Comparison of ENCODE assay signal across 19 cellular contexts in genomic region chr14:104178279-104178678, GRCh38. TPM values are rescaled to one million over a fixed set of nuclear protein-coding genes. Genes with fewer than 3 reads are reported as not detected.
DNase-seq lines count a peak whose midpoint lies in the region; ATAC-seq and TF ChIP-seq lines count a peak whose summit lies in the region.
"Had no signal": no experiment of that assay in that cellular context is flagged by ENCODE, and none has a peak within 500 bp of the region (broad histone marks: within the 10 kb centered on the region; RNA-seq: fewer than 3 reads in every experiment).

No MANE protein-coding gene starts in this region.

- intact Hi-C loops in PC-3 (cut with micrococcal nuclease) (no loop called here), left ventricle myocardium inferior (cut with micrococcal nuclease) (no loop called here)

- POLR2A ChIA-PET in PC-3 (lab: Charles Lee; ENCODE audit: unreplicated experiment), result no interaction called here

- H3K9me2 ChIP-seq in PC-3 (replicated peaks; ENCODE audit: low read length), result no peaks in the 10 kb centered on the region

- H3K27ac ChIP-seq in PC-3 (ENCODE audit: low read length) (no peak overlapping the region), left ventricle myocardium inferior (replicated peaks) (peak overlapping the region; percentile 61)
- H3K27ac ChIP-seq: BLaER1 treated with 17β-estradiol and CSF1 and Interleukin-3, amounts not matched to agents 10 nM and 100 nM; Peyer's patch; SK-N-MC had no signal

- ATAC-seq in PC-3 (peak; percentile 56), HG03521 (IDR thresholded peaks at IDR 0.05; ENCODE audit: unreplicated experiment) (no peak)

- no peaks in the 10 kb centered on the region for H3K79me2 ChIP-seq in PC-3 (ENCODE audit: low read length)

- no peak overlapping the region for H3K9ac ChIP-seq in PC-3 (ENCODE audit: low read length)
- H3K9ac ChIP-seq in mucosa of stomach (ENCODE audit: low read length), result peak overlapping the region; percentile 15

- H3K9me3 ChIP-seq in BE2C (no peaks in the 10 kb centered on the region), PC-3 (ENCODE audit: low read length) (no peaks in the 10 kb centered on the region), left ventricle myocardium inferior (replicated peaks) (no peaks in the 10 kb centered on the region), mucosa of stomach (ENCODE audit: control insufficient read depth, low read length) (no peaks in the 10 kb centered on the region)
- H3K9me3 ChIP-seq: BLaER1 treated with 17β-estradiol and CSF1 and Interleukin-3, amounts not matched to agents 10 nM and 100 nM; MG63; Peyer's patch had no signal

- CTCF ChIA-PET in PC-3 (lab: Charles Lee), result no interaction called here

- H2AFZ ChIP-seq in PC-3 (ENCODE audit: low read length), result no peak overlapping the region

- in situ Hi-C loops in G401 (cut with HindIII; ENCODE audit: low sequenced_read_pairs), result no loop called here

- H3K4me3 ChIP-seq in BE2C (ENCODE audit: low read depth, low read length) (no peak overlapping the region), PC-3 (ENCODE audit: low read length) (no peak overlapping the region), left ventricle myocardium inferior (no peak overlapping the region), mucosa of stomach (ENCODE audit: low read length) (no peak overlapping the region)
- H3K4me3 ChIP-seq: BLaER1 treated with 17β-estradiol and CSF1 and Interleukin-3, amounts not matched to agents 10 nM and 100 nM; MG63; Peyer's patch; SK-N-MC had no signal

- no peaks in the 10 kb centered on the region for H4K20me1 ChIP-seq in PC-3 (ENCODE audit: low read length)

- H3K4me1 ChIP-seq in BE2C (peaks cover 27% of the 10 kb centered on the region), PC-3 (ENCODE audit: insufficient read depth, low read length) (no peaks in the 10 kb centered on the region), left ventricle myocardium inferior (peaks cover 18% of the 10 kb centered on the region), mucosa of stomach (ENCODE audit: control insufficient read depth, insufficient read depth, low read length) (peaks cover 14% of the 10 kb centered on the region)
- H3K4me1 ChIP-seq: Peyer's patch had no signal

- DNase-seq in BE2C, result peak; percentile 57
- peak; percentile 11 for DNase-seq in PC-3
- DNase-seq in left ventricle myocardium inferior, result peak; percentile 58
- DNase-seq in G401 (ENCODE audit: low spot score), result no peak
- DNase-seq in AG20443 (ENCODE audit: low spot score), result no peak
- DNase-seq: IMR-90, MG63, NCI-H1092, NCI-H1436 treated with DMSO at 0.1 percent for 48 hours, NCI-H2029, NCI-H2171, NCI-H446 treated with DMSO at 0.1 percent for 48 hours, Peyer's patch, SHP77 had no signal

- no peaks in the 10 kb centered on the region for H3F3A ChIP-seq in PC-3 (ENCODE audit: low read length, unreplicated experiment)

- no peaks in the 10 kb centered on the region for H3K27me3 ChIP-seq in BE2C
- H3K27me3 ChIP-seq in PC-3 (ENCODE audit: low read length), result peaks cover 11% of the 10 kb centered on the region
- no peaks in the 10 kb centered on the region for H3K27me3 ChIP-seq in left ventricle myocardium inferior (ENCODE audit: low read depth)
- H3K27me3 ChIP-seq in mucosa of stomach (ENCODE audit: control insufficient read depth, insufficient read depth, low read length), result no peaks in the 10 kb centered on the region
- H3K27me3 ChIP-seq: BLaER1 treated with 17β-estradiol and CSF1 and Interleukin-3, amounts not matched to agents 10 nM and 100 nM; MG63; Peyer's patch had no signal

- TF ChIP-seq CTCF in BE2C (IDR thresholded peaks at IDR 0.05; ENCODE audit: low read depth, low read length) (no peak), PC-3 (conservative IDR thresholded peaks at IDR 0.05; ENCODE audit: low read depth, low read length) (no peak), left ventricle myocardium inferior (IDR thresholded peaks at IDR 0.05; ENCODE audit: borderline replicate concordance) (no peak)

- BruUV-seq in PC-3 (replicated peaks; lab: Mats Ljungman, UMichigan), result no TSS peak

- peak overlapping the region; percentile 67 for H3K4me2 ChIP-seq in PC-3 (ENCODE audit: low read length)

- H3K36me3 ChIP-seq in BE2C, result peaks cover 92% of the 10 kb centered on the region
- no peaks in the 10 kb centered on the region for H3K36me3 ChIP-seq in PC-3 (ENCODE audit: low read depth, low read length)
- H3K36me3 ChIP-seq in left ventricle myocardium inferior, result peaks cover 13% of the 10 kb centered on the region
- H3K36me3 ChIP-seq in mucosa of stomach (ENCODE audit: control insufficient read depth, insufficient read depth, low read length), result no peaks in the 10 kb centered on the region
- H3K36me3 ChIP-seq: MG63, Peyer's patch had no signal

RNA-seq across cellular contexts. Expression of gene KIF26A, which starts 39.9 kb away (rescaled TPM):
- 87.1 TPM for polyA plus RNA-seq in BE2C (2012; ENCODE audit: insufficient read depth, insufficient read length, low read depth)
- total RNA-seq in PC-3 (2014; rRNA removed) (3.1 TPM in 2 replicates), left ventricle myocardium inferior (6.5 TPM)
- total RNA-seq in G401 (2014; rRNA removed; shearing (Covaris generic)), result 19.8 and 21.2 TPM in 2 replicates
- total RNA-seq: HT-29, IMR-90 had no signal
- polyA plus RNA-seq: IMR-90 had no signal

Comparison
In these comparisons a context has a peak if more than half of its experiments do, and no peak if none do; other contexts are left out.
1. DNase-seq: peak in BE2C (single experiment), PC-3 (single experiment) and left ventricle myocardium inferior (single experiment); none in G401 (single experiment) and AG20443 (single experiment).